Comparison of ENCODE assay signal across 1 cellular context in the genomic region with DNA sequence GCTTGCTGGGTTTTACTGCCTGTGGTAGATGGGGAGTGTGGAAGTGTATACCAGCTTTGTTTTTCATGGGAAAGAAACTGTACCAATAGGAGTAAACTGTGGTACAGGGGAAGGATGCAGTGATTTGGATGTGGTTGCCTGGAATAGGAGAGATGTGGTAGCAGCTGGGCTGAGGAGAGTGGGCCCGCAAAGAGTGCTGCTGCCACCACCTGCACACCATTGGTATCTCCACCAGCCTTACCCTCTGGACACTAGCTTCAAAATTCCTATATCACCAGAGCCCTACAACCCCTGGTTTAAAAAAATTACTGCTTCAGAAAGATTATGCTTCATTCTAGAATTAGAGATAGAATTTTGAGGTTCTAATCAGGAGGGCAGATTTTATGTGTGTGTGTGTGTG.
TF ChIP-seq lines count a peak whose summit lies in the region.

No MANE protein-coding gene starts in this region.

TF ChIP-seq in HepG2, 621 proteins besides CTCF, POLR2A, EP300 and RAD21 (continued from another document):
- TF ChIP-seq, protein P1, sequence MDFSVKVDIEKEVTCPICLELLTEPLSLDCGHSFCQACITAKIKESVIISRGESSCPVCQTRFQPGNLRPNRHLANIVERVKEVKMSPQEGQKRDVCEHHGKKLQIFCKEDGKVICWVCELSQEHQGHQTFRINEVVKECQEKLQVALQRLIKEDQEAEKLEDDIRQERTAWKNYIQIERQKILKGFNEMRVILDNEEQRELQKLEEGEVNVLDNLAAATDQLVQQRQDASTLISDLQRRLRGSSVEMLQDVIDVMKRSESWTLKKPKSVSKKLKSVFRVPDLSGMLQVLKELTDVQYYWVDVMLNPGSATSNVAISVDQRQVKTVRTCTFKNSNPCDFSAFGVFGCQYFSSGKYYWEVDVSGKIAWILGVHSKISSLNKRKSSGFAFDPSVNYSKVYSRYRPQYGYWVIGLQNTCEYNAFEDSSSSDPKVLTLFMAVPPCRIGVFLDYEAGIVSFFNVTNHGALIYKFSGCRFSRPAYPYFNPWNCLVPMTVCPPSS (IDR thresholded peaks at IDR 0.05): no peak
- TF ChIP-seq, protein P2, sequence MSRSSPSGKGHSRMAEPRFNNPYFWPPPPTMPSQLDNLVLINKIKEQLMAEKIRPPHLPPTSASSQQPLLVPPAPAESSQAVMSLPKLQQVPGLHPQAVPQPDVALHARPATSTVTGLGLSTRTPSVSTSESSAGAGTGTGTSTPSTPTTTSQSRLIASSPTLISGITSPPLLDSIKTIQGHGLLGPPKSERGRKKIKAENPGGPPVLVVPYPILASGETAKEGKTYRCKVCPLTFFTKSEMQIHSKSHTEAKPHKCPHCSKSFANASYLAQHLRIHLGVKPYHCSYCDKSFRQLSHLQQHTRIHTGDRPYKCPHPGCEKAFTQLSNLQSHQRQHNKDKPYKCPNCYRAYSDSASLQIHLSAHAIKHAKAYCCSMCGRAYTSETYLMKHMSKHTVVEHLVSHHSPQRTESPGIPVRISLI (CRISPR knock-in tag; IDR thresholded peaks at IDR 0.05; ENCODE audit: borderline replicate concordance): no peak
- TF ChIP-seq MAFG (CRISPR knock-in tag; IDR thresholded peaks at IDR 0.05): no peak
- no peak for TF ChIP-seq CREM (IDR thresholded peaks at IDR 0.05)
- no peak for TF ChIP-seq CREM (CRISPR knock-in tag; IDR thresholded peaks at IDR 0.05)
- TF ChIP-seq ZNF878 (CRISPR knock-in tag; IDR thresholded peaks at IDR 0.05): no peak
- TF ChIP-seq NKX3-1 (CRISPR knock-in tag; IDR thresholded peaks at IDR 0.05): no peak
- TF ChIP-seq, protein P3, sequence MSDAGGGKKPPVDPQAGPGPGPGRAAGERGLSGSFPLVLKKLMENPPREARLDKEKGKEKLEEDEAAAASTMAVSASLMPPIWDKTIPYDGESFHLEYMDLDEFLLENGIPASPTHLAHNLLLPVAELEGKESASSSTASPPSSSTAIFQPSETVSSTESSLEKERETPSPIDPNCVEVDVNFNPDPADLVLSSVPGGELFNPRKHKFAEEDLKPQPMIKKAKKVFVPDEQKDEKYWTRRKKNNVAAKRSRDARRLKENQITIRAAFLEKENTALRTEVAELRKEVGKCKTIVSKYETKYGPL (CRISPR knock-in tag; IDR thresholded peaks at IDR 0.05): no peak
